ENCODE assay signal across 34 cellular contexts in genomic region chr1:7988576-7988975, GRCh38. TPM values are rescaled to one million over a fixed set of nuclear protein-coding genes. Genes with fewer than 3 reads are reported as not detected.
DNase-seq lines count a peak whose midpoint lies in the region; ATAC-seq, FAIRE-seq and TF ChIP-seq lines count a peak whose summit lies in the region.
"Had no signal": no experiment of that assay in that cellular context is flagged by ENCODE, and none has a peak within 500 bp of the region (broad histone marks: within the 10 kb centered on the region; RNA-seq: fewer than 3 reads in every experiment).

No MANE protein-coding gene starts in this region.

- H3K27ac ChIP-seq in mammary epithelial cell (ENCODE audit: insufficient read depth, low read depth, low read length) (no peak overlapping the region), PC-3 (ENCODE audit: low read length) (no peak overlapping the region), GM12878 (ENCODE audit: control insufficient read depth, insufficient read depth) (no peak overlapping the region), caudate nucleus (ENCODE audit: low read depth, low read length) (no peak overlapping the region), body of pancreas (no peak overlapping the region)
- H3K27ac ChIP-seq: prostate gland, thyroid gland, vagina had no signal

- no peaks in the 10 kb centered on the region for H4K20me1 ChIP-seq in mammary epithelial cell (ENCODE audit: insufficient read depth, low read length)
- H4K20me1 ChIP-seq in PC-3 (ENCODE audit: low read length) = no peaks in the 10 kb centered on the region
- no peaks in the 10 kb centered on the region for H4K20me1 ChIP-seq in GM12878 (ENCODE audit: control insufficient read depth, insufficient read depth)

- SMC1A ChIA-PET in GM12878 (lab: Charles Lee; ENCODE audit: uncharacterized antibody, unreplicated experiment) = interaction anchor here (1.5 to 1.8 kb wide), 3 partner anchors 13 to 145 kb away, joined by 3 to 6 read pairs (median 6); no protein-coding TSS in a partner anchor

- H3K4me3 ChIP-seq in mammary epithelial cell (replicated peaks in 1 of 3; ENCODE audit: insufficient read depth in 1 of 3, low read depth in 2 of 3, low read length in 3 of 3) (no peak overlapping the region), PC-3 (ENCODE audit: low read length) (no peak overlapping the region), GM12878 (no peak overlapping the region), body of pancreas (no peak overlapping the region)
- H3K4me3 ChIP-seq: prostate gland, thyroid gland, vagina had no signal

- H3K9me3 Mint-ChIP-seq in MCF 10A (ENCODE audit: unreplicated experiment) = peaks cover 10% of the 10 kb centered on the region
- H3K9me3 Mint-ChIP-seq: activated naive CD4-positive, alpha-beta T cell treated with anti-CD3 and anti-CD28 coated beads, Interleukin-2, amount 50 U/mL, for 24 hours; CD4-positive, CD25-positive, alpha-beta regulatory T cell had no signal

- intact Hi-C loops in mammary epithelial cell (cut with micrococcal nuclease) = loop anchor here (2.0 kb wide), 1 partner anchor 16 kb away; no protein-coding TSS in a partner anchor
- intact Hi-C loops in MCF 10A (cut with micrococcal nuclease) = no loop called here
- intact Hi-C loops in PC-3 (cut with micrococcal nuclease) = no loop called here
- intact Hi-C loops in GM12878 (cut with micrococcal nuclease; ENCODE audit: unreplicated experiment) = no loop called here
- intact Hi-C loops in body of pancreas (cut with DNase I) = no loop called here

- TF ChIP-seq CTCF in mammary epithelial cell (conservative IDR thresholded peaks at IDR 0.05 in 1 of 2, IDR thresholded peaks at IDR 0.05 in 1 of 2; ENCODE audit: extremely low read depth in 1 of 2, insufficient read depth in 1 of 2, low read depth in 1 of 2, low read length in 2 of 2) (no peak), MCF 10A (IDR thresholded peaks at IDR 0.05; ENCODE audit: unreplicated experiment) (no peak), PC-3 (conservative IDR thresholded peaks at IDR 0.05; ENCODE audit: low read depth, low read length) (no peak), GM12878 (IDR thresholded peaks at IDR 0.05 in 2 of 3, conservative IDR thresholded peaks at IDR 0.05 in 1 of 3; ENCODE audit: control insufficient read depth in 2 of 3, extremely low read depth in 1 of 3, insufficient read depth in 1 of 3, low read depth in 3 of 3, low read length in 3 of 3) (no peak), omental fat pad (IDR thresholded peaks at IDR 0.05) (no peak), body of pancreas (IDR thresholded peaks at IDR 0.05) (no peak)

- H3K9me3 ChIP-seq in mammary epithelial cell (replicated peaks; ENCODE audit: insufficient read depth, low read length) (no peaks in the 10 kb centered on the region), PC-3 (ENCODE audit: low read length) (no peaks in the 10 kb centered on the region), GM12878 (replicated peaks; ENCODE audit: control insufficient read depth, insufficient read depth, low read length) (no peaks in the 10 kb centered on the region), body of pancreas (no peaks in the 10 kb centered on the region)
- H3K9me3 ChIP-seq: prostate gland, thyroid gland, vagina had no signal

- DNase-seq in mammary epithelial cell (peak; percentile 64), MCF 10A (ENCODE audit: unreplicated experiment) (no peak), PC-3 (peak; percentile 70), GM12878 (ENCODE audit: low read depth, low spot score) (no peak), omental fat pad (ENCODE audit: low spot score) (no peak), caudate nucleus (lab: John Stamatoyannopoulos, UW) (no peak), body of pancreas (no peak)
- DNase-seq: activated CD4-positive, alpha-beta T cell treated with anti-CD3 and anti-CD28 coated beads for 4 hours; anterior cingulate cortex; CD4-positive, CD25-positive, alpha-beta regulatory T cell; cortex of kidney; effector memory CD4-positive, alpha-beta T cell; erythroblast; H7; head of caudate nucleus; Kasumi-1; MV-4-11; naive thymus-derived CD8-positive, alpha-beta T cell; NCI-H1436; NCI-H2107; NCI-H446 treated with DMSO at 0.1 percent for 48 hours; NCI-H774; nucleus accumbens; SHP77; stimulated activated CD8-positive, alpha-beta memory T cell treated with anti-CD3 and anti-CD28 coated beads, Interleukin-4, amount 100 ng/mL, for 48 hours; thyroid gland had no signal

- H3K79me2 ChIP-seq in mammary epithelial cell (ENCODE audit: insufficient read depth, low read length) (peaks cover 6% of the 10 kb centered on the region), PC-3 (ENCODE audit: low read length) (no peaks in the 10 kb centered on the region), GM12878 (ENCODE audit: control insufficient read depth, insufficient read depth, low read length) (no peaks in the 10 kb centered on the region)

- BruUV-seq in mammary epithelial cell (replicated peaks; lab: Mats Ljungman, UMichigan) (no TSS peak), MCF 10A (replicated peaks; lab: Mats Ljungman, UMichigan) (no TSS peak), PC-3 (replicated peaks; lab: Mats Ljungman, UMichigan) (no TSS peak), GM12878 (replicated peaks; lab: Mats Ljungman, UMichigan) (no TSS peak)

- no peak for TF ChIP-seq EP300 in GM12878 (IDR thresholded peaks at IDR 0.05; ENCODE audit: borderline replicate concordance in 1 of 2, control insufficient read depth in 1 of 2, low read depth in 2 of 2, low read length in 2 of 2)

- TF ChIP-seq POLR2A in GM12878 (IDR thresholded peaks at IDR 0.05; ENCODE audit: low read depth, low read length) = no peak
- no peak for TF ChIP-seq POLR2A in body of pancreas (IDR thresholded peaks at IDR 0.05)

- peak; percentile 31 for FAIRE-seq in GM12878 (lab: Jason Lieb, UNC)
- FAIRE-seq: A204.1, HepG2, kidney had no signal

- RAD21 ChIA-PET in GM12878 (lab: Charles Lee; ENCODE audit: unreplicated experiment) = interaction anchor here (0.6 to 1.8 kb wide), 3 partner anchors 19 to 94 kb away, joined by 3 to 6 read pairs (median 5); no protein-coding TSS in a partner anchor

- H3K36me3 ChIP-seq in mammary epithelial cell (ENCODE audit: insufficient read depth, low read length) = peaks cover 9% of the 10 kb centered on the region
- H3K36me3 ChIP-seq in PC-3 (ENCODE audit: low read depth, low read length) = peaks cover 38% of the 10 kb centered on the region
- H3K36me3 ChIP-seq in GM12878 (ENCODE audit: control insufficient read depth in 2 of 2, insufficient read depth in 2 of 2, low read length in 1 of 2) = peaks cover 16 to 21% of the 10 kb centered on the region in 2 experiments
- H3K36me3 ChIP-seq in body of pancreas (replicated peaks in 1 of 2; ENCODE audit: insufficient read depth in 1 of 2, low read depth in 2 of 2) = peaks cover 0 to 14% of the 10 kb centered on the region in 2 donors

- WGBS in mammary epithelial cell (ENCODE audit: low coverage, missing lambda C conversion rate) = 100% methylated on average over 1 of the region's 1 CpG
- WGBS in GM12878 (ENCODE audit: insufficient coverage, insufficient replicate concordance, low lambda C conversion rate, missing lambda C conversion rate) = 39% methylated on average over 1 of the region's 1 CpG
- 78 to 82% methylated on average over 1 of the region's 1 CpG for WGBS in body of pancreas, 2 donors

- POLR2A ChIA-PET in MCF 10A (lab: Yijun Ruan, JAX) (interaction anchor here (0.7 to 2.7 kb wide), 10 partner anchors 9 to 359 kb away, joined by 3 to 12 read pairs (median 4); no protein-coding TSS in a partner anchor), PC-3 (lab: Charles Lee; ENCODE audit: unreplicated experiment) (interaction anchor here (0.5 to 0.7 kb wide), 3 partner anchors 72 to 253 kb away, joined by 6 to 20 read pairs (median 7); no protein-coding TSS in a partner anchor), GM12878 (lab: Charles Lee) (no interaction called here)

- no peak overlapping the region for H3K4me3 Mint-ChIP-seq in MCF 10A (ENCODE audit: unreplicated experiment)
- H3K4me3 Mint-ChIP-seq: activated naive CD4-positive, alpha-beta T cell treated with anti-CD3 and anti-CD28 coated beads, Interleukin-2, amount 50 U/mL, for 24 hours; CD4-positive, CD25-positive, alpha-beta regulatory T cell; naive thymus-derived CD8-positive, alpha-beta T cell had no signal

- dilution Hi-C loops in mammary epithelial cell (cut with HindIII; ENCODE audit: low sequenced_read_pairs) = no loop called here

- H3F3A ChIP-seq in PC-3 (ENCODE audit: low read length, unreplicated experiment) = no peaks in the 10 kb centered on the region

- no peak for TF ChIP-seq RAD21 in GM12878 (IDR thresholded peaks at IDR 0.05; ENCODE audit: insufficient read depth, low read depth, low read length)

- H3K27me3 ChIP-seq in mammary epithelial cell (ENCODE audit: insufficient read depth, low read length) = no peaks in the 10 kb centered on the region
- no peaks in the 10 kb centered on the region for H3K27me3 ChIP-seq in PC-3 (ENCODE audit: low read length)
- H3K27me3 ChIP-seq in GM12878 (replicated peaks in 1 of 2; ENCODE audit: control insufficient read depth in 2 of 2, insufficient read depth in 2 of 2, low read length in 1 of 2) = no peaks in the 10 kb centered on the region
- H3K27me3 ChIP-seq in body of pancreas = no peaks in the 10 kb centered on the region
- H3K27me3 ChIP-seq: thyroid gland, vagina had no signal

- peaks cover 44% of the 10 kb centered on the region for H3K36me3 Mint-ChIP-seq in MCF 10A (ENCODE audit: insufficient read depth, unreplicated experiment)

- H3K4me1 ChIP-seq in mammary epithelial cell (ENCODE audit: insufficient read depth, low read length) (peaks cover 8% of the 10 kb centered on the region), PC-3 (ENCODE audit: insufficient read depth, low read length) (no peaks in the 10 kb centered on the region), GM12878 (ENCODE audit: control insufficient read depth, insufficient read depth, low read length) (peaks cover 16% of the 10 kb centered on the region), body of pancreas (no peaks in the 10 kb centered on the region)
- H3K4me1 ChIP-seq: prostate gland, vagina had no signal

- H3K9ac ChIP-seq in mammary epithelial cell (ENCODE audit: insufficient read depth, low read length) (no peak overlapping the region), PC-3 (ENCODE audit: low read length) (no peak overlapping the region), GM12878 (ENCODE audit: control insufficient read depth, insufficient read depth, low read length) (peak overlapping the region; percentile 4; the same call in 1 of the 2 replicates)

- H3K4me1 Mint-ChIP-seq in MCF 10A (ENCODE audit: insufficient read depth, unreplicated experiment) = peaks cover 12% of the 10 kb centered on the region
- H3K4me1 Mint-ChIP-seq: activated naive CD4-positive, alpha-beta T cell treated with anti-CD3 and anti-CD28 coated beads, Interleukin-2, amount 50 U/mL, for 24 hours had no signal

- in situ Hi-C loops in mammary epithelial cell (cut with MboI; ENCODE audit: low sequenced_read_pairs in 2 of 2) (loop anchor here in 1 of 2 donors (10.0 kb wide), 1 partner anchor 326 kb away; the partner anchor contains the start of gene SLC45A1), GM12878 (cut with MboI) (no loop called here)

- no peak overlapping the region for H3K27ac Mint-ChIP-seq in MCF 10A (ENCODE audit: low read depth, unreplicated experiment)
- H3K27ac Mint-ChIP-seq: activated naive CD4-positive, alpha-beta T cell treated with anti-CD3 and anti-CD28 coated beads, Interleukin-2, amount 50 U/mL, for 24 hours had no signal

- peak overlapping the region; percentile 22 for H3K4me2 ChIP-seq in mammary epithelial cell (ENCODE audit: insufficient read depth, low read depth, low read length)
- H3K4me2 ChIP-seq in PC-3 (ENCODE audit: low read length) = no peak overlapping the region
- H3K4me2 ChIP-seq in GM12878 (ENCODE audit: control insufficient read depth, insufficient read depth) = peak overlapping the region; percentile 38; the same call in 1 of the 2 replicates

- CTCF ChIA-PET in mammary epithelial cell (lab: Charles Lee; ENCODE audit: low non-redundant PET) = interaction anchor here (0.6 to 0.9 kb wide), 2 partner anchors 8 to 326 kb away, joined by 4 to 9 read pairs; no protein-coding TSS in a partner anchor
- CTCF ChIA-PET in MCF 10A (lab: Yijun Ruan, JAX) = interaction anchor here (0.8 to 2.5 kb wide), 3 partner anchors 13 to 327 kb away, joined by 3 to 21 read pairs (median 12); no protein-coding TSS in a partner anchor
- CTCF ChIA-PET in PC-3 (lab: Charles Lee) = interaction anchor here (0.6 kb wide), 1 partner anchor 25 kb away, joined by 3 read pairs; no protein-coding TSS in a partner anchor
- CTCF ChIA-PET in GM12878 (lab: Yijun Ruan, JAX) = interaction anchor here (0.6 to 2.1 kb wide), 4 partner anchors 26 to 362 kb away, joined by 3 to 9 read pairs (median 4); no protein-coding TSS in a partner anchor

- H3K27me3 Mint-ChIP-seq in MCF 10A (ENCODE audit: insufficient read depth, unreplicated experiment) = no peaks in the 10 kb centered on the region
- H3K27me3 Mint-ChIP-seq: activated naive CD4-positive, alpha-beta T cell treated with anti-CD3 and anti-CD28 coated beads, Interleukin-2, amount 50 U/mL, for 24 hours; CD4-positive, CD25-positive, alpha-beta regulatory T cell; naive thymus-derived CD8-positive, alpha-beta T cell had no signal

- no peaks in the 10 kb centered on the region for H3K9me2 ChIP-seq in PC-3 (replicated peaks; ENCODE audit: low read length)

- ATAC-seq in PC-3 (peak; percentile 64), GM12878 (peak; percentile 82), omental fat pad (ENCODE audit: low FRiP score) (peak; percentile 61), body of pancreas (no peak), HG02981 (IDR thresholded peaks at IDR 0.05; ENCODE audit: unreplicated experiment) (no peak)
- ATAC-seq: HepG2; naive thymus-derived CD8-positive, alpha-beta T cell; sciatic nerve had no signal

- no peak overlapping the region for H2AFZ ChIP-seq in mammary epithelial cell (ENCODE audit: low read depth, low read length)
- no peak overlapping the region for H2AFZ ChIP-seq in PC-3 (ENCODE audit: low read length)
- no peak overlapping the region for H2AFZ ChIP-seq in GM12878 (ENCODE audit: control insufficient read depth, low read depth, low read length)

RNA-seq across cellular contexts. Expression of gene PARK7, which starts 27.1 kb away (rescaled TPM):
- total RNA-seq in mammary epithelial cell (100 to 1,000 TPM; 106 to 264 TPM), MCF 10A (2022) (419 and 450 TPM in 2 replicates), PC-3 (2014; rRNA removed) (316 and 333 TPM in 2 replicates), GM12878 (2014; rRNA removed) (267 and 294 TPM in 2 replicates), GM12878 (2014; rRNA removed; fragmentation: Illumina TruSeq; extraction: Trizol) (293 and 296 TPM in 2 replicates), GM12878 (2021) (405 and 406 TPM in 2 replicates), omental fat pad (100 to 1,000 TPM; 151 to 260 (median 216) TPM), body of pancreas (100 to 1,000 TPM in 1 of 2 donors, 10 to 100 TPM in 1; 88.3 to 110 TPM)
- polyA plus RNA-seq in mammary epithelial cell (361 TPM), GM12878 (2011; rRNA removed) (523 and 619 TPM in 2 replicates), GM12878 (2014; fragmentation: Illumina TruSeq; extraction: Trizol) (391 and 465 TPM in 2 replicates), GM12878 (2014; fragmentation: Nextera tagmentation; extraction: Ambion mirVana) (1,000 to 10,000 TPM in 1 of 2 experiments, 100 to 1,000 TPM in 1; 948 to 1,056 TPM), GM12878 (2014; rRNA removed) (416 and 466 TPM in 2 replicates), GM12878 (2016; fragmentation: Nextera tagmentation; extraction: Ambion mirVana) (100 to 1,000 TPM; 717 to 720 TPM)
- polyA minus RNA-seq in mammary epithelial cell = 166 TPM
- 40.2 and 45.4 TPM in 2 replicates for total RNA-seq in GM12878 (2013; cell fraction: nucleolus; rRNA removed)
- 273 TPM for polyA plus RNA-seq in GM12878 (2011; ENCODE audit: low read depth)
- polyA plus RNA-seq in GM12878 (2011; cell fraction: cytosol; rRNA removed) = 271 and 290 TPM in 2 replicates
- 199 and 211 TPM in 2 replicates for polyA plus RNA-seq in GM12878 (2011; cell fraction: nucleus; rRNA removed)
- 355 and 386 TPM in 2 replicates for polyA plus RNA-seq in GM12878 (2012)
- polyA minus RNA-seq in GM12878 (2011; rRNA and poly(A)+ RNA removed) = 130 and 135 TPM in 2 replicates
- polyA minus RNA-seq in GM12878 (2011; cell fraction: cytosol; rRNA and poly(A)+ RNA removed) = 54.5 and 67.0 TPM in 2 replicates
- polyA minus RNA-seq in GM12878 (2011; cell fraction: nucleus; rRNA and poly(A)+ RNA removed) = 26.0 and 41.7 TPM in 2 replicates

RNA-seq across cellular contexts. Expression of gene ERRFI1, which starts 37.5 kb away (rescaled TPM):
- total RNA-seq in mammary epithelial cell (100 to 1,000 TPM in 1 of 2 donors, 10 to 100 TPM in 1; 38.8 to 150 TPM), MCF 10A (2022) (86.4 and 111 TPM in 2 replicates), PC-3 (2014; rRNA removed) (218 and 227 TPM in 2 replicates), GM12878 (2014; rRNA removed) (3.8 and 4.4 TPM in 2 replicates), GM12878 (2014; rRNA removed; fragmentation: Illumina TruSeq; extraction: Trizol) (4.1 TPM in 2 replicates), GM12878 (2021) (4.6 and 6.5 TPM in 2 replicates), omental fat pad (100 to 1,000 TPM; 108 to 313 (median 204) TPM), body of pancreas (100 to 1,000 TPM; 127 to 273 TPM)
- polyA plus RNA-seq in mammary epithelial cell (115 TPM), GM12878 (2011; rRNA removed) (0.73 and 0.90 TPM in 2 replicates), GM12878 (2014; fragmentation: Illumina TruSeq; extraction: Trizol) (5.9 and 6.9 TPM in 2 replicates), GM12878 (2014; fragmentation: Nextera tagmentation; extraction: Ambion mirVana) (1 to 10 TPM; 1.6 to 2.4 TPM), GM12878 (2014; rRNA removed) (3.2 and 4.0 TPM in 2 replicates), GM12878 (2016; fragmentation: Nextera tagmentation; extraction: Ambion mirVana) (1 to 10 TPM; 2.0 to 2.3 TPM)
- polyA minus RNA-seq in mammary epithelial cell = 99.8 TPM
- total RNA-seq in GM12878 (2013; cell fraction: nucleolus; rRNA removed) = 0.71 and 0.98 TPM in 2 replicates
- polyA plus RNA-seq in GM12878 (2011; ENCODE audit: low read depth) = 2.0 TPM
- polyA plus RNA-seq in GM12878 (2011; cell fraction: cytosol; rRNA removed) = 0.49 and 0.53 TPM in 2 replicates
- 0.67 and 0.69 TPM in 2 replicates for polyA plus RNA-seq in GM12878 (2011; cell fraction: nucleus; rRNA removed)
- polyA plus RNA-seq in GM12878 (2012) = 2.3 and 2.4 TPM in 2 replicates
- 0.59 and 0.62 TPM in 2 replicates for polyA minus RNA-seq in GM12878 (2011; rRNA and poly(A)+ RNA removed)
- polyA minus RNA-seq in GM12878 (2011; cell fraction: cytosol; rRNA and poly(A)+ RNA removed) = 0.80 and 0.94 TPM in 2 replicates
- polyA minus RNA-seq in GM12878 (2011; cell fraction: nucleus; rRNA and poly(A)+ RNA removed) = 0.48 TPM in 2 replicates

RNA-seq across cellular contexts. Expression of gene TNFRSF9, which starts 47.9 kb away (rescaled TPM):
- total RNA-seq in mammary epithelial cell = not detected
- not detected for polyA plus RNA-seq in mammary epithelial cell
- polyA minus RNA-seq in mammary epithelial cell = not detected
- 0.98 and 2.7 TPM in 2 replicates for total RNA-seq in MCF 10A (2022)
- total RNA-seq in PC-3 (2014; rRNA removed) = 0.04 and 0.06 TPM in 2 replicates
- 22.8 and 24.3 TPM in 2 replicates for total RNA-seq in GM12878 (2013; cell fraction: nucleolus; rRNA removed)
- 4.0 and 4.4 TPM in 2 replicates for total RNA-seq in GM12878 (2014; rRNA removed)
- 5.9 and 7.0 TPM in 2 replicates for total RNA-seq in GM12878 (2014; rRNA removed; fragmentation: Illumina TruSeq; extraction: Trizol)
- total RNA-seq in GM12878 (2021) = 5.6 and 7.6 TPM in 2 replicates
- 0.33 TPM for polyA plus RNA-seq in GM12878 (2011; ENCODE audit: low read depth)
- 24.7 and 25.6 TPM in 2 replicates for polyA plus RNA-seq in GM12878 (2011; rRNA removed)
- polyA plus RNA-seq in GM12878 (2011; cell fraction: cytosol; rRNA removed) = 17.5 and 21.8 TPM in 2 replicates
- 7.0 and 7.8 TPM in 2 replicates for polyA plus RNA-seq in GM12878 (2011; cell fraction: nucleus; rRNA removed)
- polyA plus RNA-seq in GM12878 (2012) = 1.1 and 1.2 TPM in 2 replicates
- polyA plus RNA-seq in GM12878 (2014; fragmentation: Illumina TruSeq; extraction: Trizol) = 5.4 and 5.7 TPM in 2 replicates
- 1 to 10 TPM; 7.5 to 9.2 TPM for polyA plus RNA-seq in GM12878 (2014; fragmentation: Nextera tagmentation; extraction: Ambion mirVana)
- polyA plus RNA-seq in GM12878 (2014; rRNA removed) = 4.0 and 5.9 TPM in 2 replicates
- polyA plus RNA-seq in GM12878 (2016; fragmentation: Nextera tagmentation; extraction: Ambion mirVana) = 1 to 10 TPM; 2.0 to 2.2 TPM
- 36.5 and 45.8 TPM in 2 replicates for polyA minus RNA-seq in GM12878 (2011; rRNA and poly(A)+ RNA removed)
- 9.9 and 10.0 TPM in 2 replicates for polyA minus RNA-seq in GM12878 (2011; cell fraction: cytosol; rRNA and poly(A)+ RNA removed)
- 4.0 and 6.0 TPM in 2 replicates for polyA minus RNA-seq in GM12878 (2011; cell fraction: nucleus; rRNA and poly(A)+ RNA removed)
- total RNA-seq in omental fat pad = 1 to 10 TPM in 1 of 4 donors, under 1 TPM in 3; 0.44 to 1.1 (median 0.63) TPM
- total RNA-seq in body of pancreas = under 1 TPM in 1 of 2 donors, not detected in 1; under 0.01 TPM
- total RNA-seq: H7, prostate gland, vagina had no signal
- polyA plus RNA-seq: HepG2 had no signal

Comparison
In these comparisons a context has a peak if more than half of its experiments do, and no peak if none do; other contexts are left out.
1. DNase-seq: peak in mammary epithelial cell (single experiment) and PC-3 (single experiment); none in MCF 10A (single experiment), GM12878 (single experiment), omental fat pad (single experiment), caudate nucleus (0 of 61) and body of pancreas (0 of 4).
2. ATAC-seq: peak in PC-3 (single experiment), GM12878 (single experiment) and omental fat pad (single experiment); none in body of pancreas (single experiment) and HG02981 (single experiment).
3. RNA of gene ERRFI1, which starts 37.5 kb away (total RNA-seq): 127 to 273 TPM in body of pancreas, 108 to 313 TPM in omental fat pad, 218 to 227 TPM in PC-3, 38.8 to 150 TPM in mammary epithelial cell and 86.4 to 111 TPM in MCF 10A; 0.71 to 6.5 TPM in GM12878; every median in the first group is over 4 times any median in the second.